29 cellular contexts compared by ENCODE assay signal in genomic region chrX:109448539-109448938, GRCh38. TPM values are rescaled to one million over a fixed set of nuclear protein-coding genes. Genes with fewer than 3 reads are reported as not detected.
DNase-seq lines count a peak whose midpoint lies in the region; ATAC-seq and TF ChIP-seq lines count a peak whose summit lies in the region.
"Had no signal": no experiment of that assay in that cellular context is flagged by ENCODE, and none has a peak within 500 bp of the region (broad histone marks: within the 10 kb centered on the region; RNA-seq: fewer than 3 reads in every experiment).

No MANE protein-coding gene starts in this region.

- H3K9me2 ChIP-seq in hepatocyte (replicated peaks; ENCODE audit: insufficient read depth) = no peaks in the 10 kb centered on the region

- H3K27ac ChIP-seq in hepatocyte = no peak overlapping the region
- H3K27ac ChIP-seq: A549, pancreas, Peyer's patch, sigmoid colon, VCaP had no signal

- no peaks in the 10 kb centered on the region for H3K27me3 ChIP-seq in hepatocyte
- H3K27me3 ChIP-seq: Peyer's patch, sigmoid colon had no signal

- H3K27ac Mint-ChIP-seq in brain = peak overlapping the region in 4 of 5 experiments; percentile 5 to 55 (median 44)
- H3K27ac Mint-ChIP-seq: activated naive CD8-positive, alpha-beta T cell; activated T-helper 2 cell treated with anti-CD3 and anti-CD28 coated beads, Interferon-gamma antibody, Interleukin-2, Interleukin-4, amounts not matched to agents 10 μg/mL and 5 μg/mL and 100 μg/mL, durations not matched to agents 14 hours and 24 hours and 36 hours; natural killer cell; T-helper 2 cell treated with Interferon-gamma antibody and Interleukin-4, amounts not matched to agents 5 μg/mL and 100 μg/mL, for 36 hours had no signal

- H3K36me3 Mint-ChIP-seq in brain = no peaks in the 10 kb centered on the region
- H3K36me3 Mint-ChIP-seq: activated naive CD8-positive, alpha-beta T cell; natural killer cell had no signal

- H3K9me3 ChIP-seq in hepatocyte (ENCODE audit: low read depth) = no peaks in the 10 kb centered on the region
- H3K9me3 ChIP-seq: A549, pancreas, Peyer's patch, sigmoid colon had no signal

- no peak for ATAC-seq in HG02678 (IDR thresholded peaks at IDR 0.05; ENCODE audit: unreplicated experiment)
- ATAC-seq: A549, left cardiac atrium, natural killer cell, pancreas had no signal

- no peak overlapping the region for H3K4me3 ChIP-seq in hepatocyte
- H3K4me3 ChIP-seq: A549, pancreas, Peyer's patch, sigmoid colon had no signal

- no peaks in the 10 kb centered on the region for H3K4me1 ChIP-seq in hepatocyte (ENCODE audit: insufficient read depth)
- H3K4me1 ChIP-seq: A549, pancreas, Peyer's patch, sigmoid colon had no signal

- no peak overlapping the region for H3K4me2 ChIP-seq in hepatocyte
- H3K4me2 ChIP-seq: A549 had no signal

- TF ChIP-seq CTCF in brain (conservative IDR thresholded peaks at IDR 0.05) = no peak
- no peak for TF ChIP-seq CTCF in hepatocyte (IDR thresholded peaks at IDR 0.05; ENCODE audit: poor library complexity)

- no peaks in the 10 kb centered on the region for H4K20me1 ChIP-seq in hepatocyte (ENCODE audit: insufficient read depth, poor library complexity, severe bottlenecking)

- WGBS in hepatocyte (ENCODE audit: low lambda C conversion rate, missing lambda C conversion rate) = 52% methylated on average over 1 of the region's 1 CpG

- H3K79me2 ChIP-seq in hepatocyte = no peaks in the 10 kb centered on the region

- peak overlapping the region in 2 of 5 experiments; percentile 17 to 46 for H3K4me3 Mint-ChIP-seq in brain
- H3K4me3 Mint-ChIP-seq: activated naive CD8-positive, alpha-beta T cell; natural killer cell; T-helper 2 cell treated with Interferon-gamma antibody and Interleukin-4, amounts not matched to agents 5 μg/mL and 100 μg/mL, for 36 hours had no signal

- DNase-seq in Ammon's horn (ENCODE audit: low spot score) = peak; percentile 40
- DNase-seq in M059J (ENCODE audit: low read depth) = peak; percentile 58
- peak; percentile 68 for DNase-seq in hepatocyte (ENCODE audit: low spot score)
- no peak for DNase-seq in NCI-H187 (lab: John Stamatoyannopoulos, UW)
- no peak for DNase-seq in SIG-M5 treated with dmso at 0.1 percent for 504 hours (lab: John Stamatoyannopoulos, UW; ENCODE audit: unreplicated experiment)
- DNase-seq in activated CD8-positive, alpha-beta memory T cell treated with anti-CD3 and anti-CD28 coated beads, Interleukin-2, amount 50 U/mL, for 48 hours = no peak
- DNase-seq: activated CD4-positive, alpha-beta T cell treated with anti-CD3 and anti-CD28 coated beads, Interleukin-2, amount 50 U/mL, for 1 hour; Calu3; glutamatergic neuron; Karpas-422; left cardiac atrium; mesenchymal stem cell; natural killer cell; NCI-H1092; NCI-H510A treated with DMSO at 0.1 percent for 48 hours; NK-92 treated with Interleukin-12 subunit alpha and Interleukin-12 subunit beta, amount 100 ng/mL, for 24 hours; pancreas; Peyer's patch; sigmoid colon; stimulated activated CD8-positive, alpha-beta memory T cell treated with anti-CD3 and anti-CD28 coated beads, Interleukin-4, amount 100 ng/mL, for 48 hours had no signal

- H3K27me3 Mint-ChIP-seq in brain = peaks cover 43% of the 10 kb centered on the region
- H3K27me3 Mint-ChIP-seq: activated naive CD8-positive, alpha-beta T cell had no signal

- H3K36me3 ChIP-seq in hepatocyte (replicated peaks; ENCODE audit: insufficient read depth, low read depth) = no peaks in the 10 kb centered on the region
- H3K36me3 ChIP-seq: pancreas, Peyer's patch, sigmoid colon had no signal

- H2AFZ ChIP-seq in hepatocyte = no peak overlapping the region

- peaks cover 23% of the 10 kb centered on the region for H3K4me1 Mint-ChIP-seq in brain
- H3K4me1 Mint-ChIP-seq: natural killer cell had no signal

- H3K9me3 Mint-ChIP-seq in brain = peaks cover 2 to 14% (median 5%) of the 10 kb centered on the region in 5 experiments
- H3K9me3 Mint-ChIP-seq: activated T-helper 2 cell treated with anti-CD3 and anti-CD28 coated beads, Interferon-gamma antibody, Interleukin-2, Interleukin-4, amounts not matched to agents 10 μg/mL and 5 μg/mL and 100 μg/mL, durations not matched to agents 14 hours and 24 hours and 36 hours; natural killer cell; T-helper 2 cell treated with Interferon-gamma antibody and Interleukin-4, amounts not matched to agents 5 μg/mL and 100 μg/mL, for 36 hours had no signal

RNA-seq across cellular contexts. Expression of gene GUCY2F, which starts 33.3 kb away (rescaled TPM):
- total RNA-seq in M059J (2014; rRNA removed; shearing (Covaris generic)) = not detected in 2 replicates
- not detected for polyA plus RNA-seq in brain (ENCODE audit: insufficient read depth, low read depth, low replicate concordance)
- total RNA-seq in hepatocyte = not detected in 2 replicates
- polyA plus RNA-seq in hepatocyte = not detected in 2 replicates
- total RNA-seq: activated T-helper 2 cell treated with anti-CD3 and anti-CD28 coated beads, Interferon-gamma antibody, Interleukin-2, Interleukin-4, amounts not matched to agents 10 μg/mL and 5 μg/mL and 100 μg/mL, durations not matched to agents 14 hours and 24 hours and 36 hours; Calu3; left cardiac atrium; natural killer cell; pancreas; Peyer's patch; ureter had no signal
- polyA plus RNA-seq: A549, BJ, pancreas, sigmoid colon had no signal

Comparison
In these comparisons a context has a peak if more than half of its experiments do, and no peak if none do; other contexts are left out.
1. DNase-seq: peak in Ammon's horn (single experiment), M059J (single experiment) and hepatocyte (single experiment); none in NCI-H187 (0 of 2), SIG-M5 treated with dmso at 0.1 percent for 504 hours (single experiment) and activated CD8-positive, alpha-beta memory T cell treated with anti-CD3 and anti-CD28 coated beads, Interleukin-2, amount 50 U/mL, for 48 hours (single experiment).